ENCODE assay signal across 1 cellular context in the genomic region with DNA sequence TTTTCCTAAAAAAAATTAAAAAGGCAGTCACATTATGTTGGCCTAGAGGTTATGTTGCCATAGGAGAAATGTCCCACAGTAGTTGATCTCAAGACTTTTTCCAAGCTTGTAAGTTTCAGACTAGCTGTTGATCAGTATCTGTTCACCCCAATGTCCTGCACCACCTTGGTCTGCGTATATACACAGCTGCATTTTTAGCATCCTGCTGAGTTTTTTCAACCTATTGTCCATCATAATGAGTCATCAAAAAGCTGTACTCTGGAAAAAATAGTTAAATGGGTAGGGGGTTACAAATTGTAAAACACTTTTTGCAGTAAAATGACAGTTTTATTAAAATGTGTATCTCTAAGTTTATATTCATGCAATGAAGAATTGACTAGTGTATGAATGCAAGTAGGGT.
A peak's percentile ranks its signal among the peaks of the same experiment; 100 is the strongest.
TF ChIP-seq lines count a peak whose summit lies in the region.

No MANE protein-coding gene starts in this region.

TF ChIP-seq in K562, 482 proteins besides CTCF, POLR2A, EP300 and RAD21 (continued from another document):
- TF ChIP-seq, protein P1, sequence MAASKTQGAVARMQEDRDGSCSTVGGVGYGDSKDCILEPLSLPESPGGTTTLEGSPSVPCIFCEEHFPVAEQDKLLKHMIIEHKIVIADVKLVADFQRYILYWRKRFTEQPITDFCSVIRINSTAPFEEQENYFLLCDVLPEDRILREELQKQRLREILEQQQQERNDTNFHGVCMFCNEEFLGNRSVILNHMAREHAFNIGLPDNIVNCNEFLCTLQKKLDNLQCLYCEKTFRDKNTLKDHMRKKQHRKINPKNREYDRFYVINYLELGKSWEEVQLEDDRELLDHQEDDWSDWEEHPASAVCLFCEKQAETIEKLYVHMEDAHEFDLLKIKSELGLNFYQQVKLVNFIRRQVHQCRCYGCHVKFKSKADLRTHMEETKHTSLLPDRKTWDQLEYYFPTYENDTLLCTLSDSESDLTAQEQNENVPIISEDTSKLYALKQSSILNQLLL (CRISPR knock-in tag; IDR thresholded peaks at IDR 0.05; ENCODE audit: borderline replicate concordance): no peak
- no peak for TF ChIP-seq TBL1XR1 (IDR thresholded peaks at IDR 0.05; ENCODE audit: low read length in 2 of 2)
- 0 out of 2 replicates have a peak, but pooled peaks have one; percentile 17 for TF ChIP-seq C11orf30 (IDR thresholded peaks at IDR 0.05; ENCODE audit: low read depth)
- no peak for TF ChIP-seq CEBPG (CRISPR knock-in tag; IDR thresholded peaks at IDR 0.05)
- no peak for TF ChIP-seq CEBPG (tag; conservative IDR thresholded peaks at IDR 0.05 in 1 of 2, IDR thresholded peaks at IDR 0.05 in 1 of 2)
- TF ChIP-seq, protein P2, sequence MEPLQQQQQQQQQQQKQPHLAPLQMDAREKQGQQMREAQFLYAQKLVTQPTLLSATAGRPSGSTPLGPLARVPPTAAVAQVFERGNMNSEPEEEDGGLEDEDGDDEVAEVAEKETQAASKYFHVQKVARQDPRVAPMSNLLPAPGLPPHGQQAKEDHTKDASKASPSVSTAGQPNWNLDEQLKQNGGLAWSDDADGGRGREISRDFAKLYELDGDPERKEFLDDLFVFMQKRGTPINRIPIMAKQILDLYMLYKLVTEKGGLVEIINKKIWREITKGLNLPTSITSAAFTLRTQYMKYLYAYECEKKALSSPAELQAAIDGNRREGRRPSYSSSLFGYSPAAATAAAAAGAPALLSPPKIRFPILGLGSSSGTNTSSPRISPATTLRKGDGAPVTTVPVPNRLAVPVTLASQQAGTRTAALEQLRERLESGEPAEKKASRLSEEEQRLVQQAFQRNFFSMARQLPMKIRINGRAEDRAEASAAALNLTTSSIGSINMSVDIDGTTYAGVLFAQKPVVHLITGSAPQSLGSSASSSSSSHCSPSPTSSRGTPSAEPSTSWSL (CRISPR knock-in tag; IDR thresholded peaks at IDR 0.05; ENCODE audit: borderline replicate concordance): no peak
- TF ChIP-seq, protein P3, sequence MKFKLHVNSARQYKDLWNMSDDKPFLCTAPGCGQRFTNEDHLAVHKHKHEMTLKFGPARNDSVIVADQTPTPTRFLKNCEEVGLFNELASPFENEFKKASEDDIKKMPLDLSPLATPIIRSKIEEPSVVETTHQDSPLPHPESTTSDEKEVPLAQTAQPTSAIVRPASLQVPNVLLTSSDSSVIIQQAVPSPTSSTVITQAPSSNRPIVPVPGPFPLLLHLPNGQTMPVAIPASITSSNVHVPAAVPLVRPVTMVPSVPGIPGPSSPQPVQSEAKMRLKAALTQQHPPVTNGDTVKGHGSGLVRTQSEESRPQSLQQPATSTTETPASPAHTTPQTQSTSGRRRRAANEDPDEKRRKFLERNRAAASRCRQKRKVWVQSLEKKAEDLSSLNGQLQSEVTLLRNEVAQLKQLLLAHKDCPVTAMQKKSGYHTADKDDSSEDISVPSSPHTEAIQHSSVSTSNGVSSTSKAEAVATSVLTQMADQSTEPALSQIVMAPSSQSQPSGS (CRISPR knock-in tag; IDR thresholded peaks at IDR 0.05): no peak
TF ChIP-seq in K562: peak in this region for 2.
